In genomic region chr1:10178602-10179407, GRCh38 we compare ENCODE assay signal across 19 cellular contexts. TPM values are rescaled to one million over a fixed set of nuclear protein-coding genes. Genes with fewer than 3 reads are reported as not detected.
A peak's percentile ranks its signal among the peaks of the same experiment; 100 is the strongest.
DNase-seq lines count a peak whose midpoint lies in the region; ATAC-seq lines count a peak whose summit lies in the region.
"Had no signal": no experiment of that assay in that cellular context is flagged by ENCODE, and none has a peak within 500 bp of the region (broad histone marks: within the 10 kb centered on the region; RNA-seq: fewer than 3 reads in every experiment).

No MANE protein-coding gene starts in this region.

- no peaks in the 10 kb centered on the region for H3K27me3 Mint-ChIP-seq in memory B cell
- H3K27me3 Mint-ChIP-seq: activated T-helper 17 cell treated with anti-CD3 and anti-CD28 coated beads, Interleukin-2, amount 50 U/mL, for 72 hours; stimulated activated naive CD8-positive, alpha-beta T cell treated with anti-CD3 and anti-CD28 coated beads, Interleukin-15, amount 100 ng/mL, for 72 hours had no signal

- peak overlapping the region; percentile 56; the same call in 1 of the 2 replicates for H3K9ac ChIP-seq in HUES48 (ENCODE audit: low read depth, low read length)
- H3K9ac ChIP-seq in skeletal muscle tissue (ENCODE audit: low read depth in 1 of 3, low read length in 3 of 3), result peak overlapping the region in 2 of 3 donors; percentile 51 to 70

- DNase-seq in memory B cell (ENCODE audit: low spot score in 2 of 2), result no peak
- DNase-seq in CD1c-positive myeloid dendritic cell (ENCODE audit: extremely low spot score), result no peak
- no peak for DNase-seq in NCI-H510A (lab: John Stamatoyannopoulos, UW)
- DNase-seq: activated CD4-positive, CD25-positive, alpha-beta regulatory T cell treated with anti-CD3 and anti-CD28 coated beads, Interleukin-2, amount 50 U/mL, for 72 hours; NCI-H187 treated with DMSO at 0.1 percent for 48 hours; NCI-H526 treated with DMSO at 0.1 percent for 48 hours; OCI-M1; right cardiac atrium; stimulated activated naive CD8-positive, alpha-beta T cell treated with anti-CD3 and anti-CD28 coated beads, Interleukin-15, amount 100 ng/mL, for 72 hours had no signal

- H3K36me3 Mint-ChIP-seq in memory B cell, result peaks cover 29% of the 10 kb centered on the region

- H3K4me1 ChIP-seq in HUES48 (ENCODE audit: control insufficient read depth, insufficient read depth, low read length) (peaks cover 18% of the 10 kb centered on the region), ectodermal cell (ENCODE audit: control insufficient read depth, insufficient read depth, low read length) (peaks cover 35% of the 10 kb centered on the region), skeletal muscle tissue (ENCODE audit: control insufficient read depth in 3 of 3, insufficient read depth in 3 of 3, low read length in 3 of 3) (peaks cover 5 to 13% (median 5%) of the 10 kb centered on the region in 3 donors)
- H3K4me1 ChIP-seq: gastroesophageal sphincter, SJSA1 had no signal

- no peaks in the 10 kb centered on the region for H3K27me3 ChIP-seq in HUES48 (ENCODE audit: control insufficient read depth, insufficient read depth, low read length)
- no peaks in the 10 kb centered on the region for H3K27me3 ChIP-seq in ectodermal cell (ENCODE audit: control insufficient read depth, insufficient read depth, low read length, poor library complexity, severe bottlenecking)
- H3K27me3 ChIP-seq in skeletal muscle tissue (ENCODE audit: control insufficient read depth in 3 of 3, insufficient read depth in 3 of 3, low read length in 3 of 3), result no peaks in the 10 kb centered on the region
- H3K27me3 ChIP-seq: gastroesophageal sphincter, neutrophil, SJSA1 had no signal

- ATAC-seq in memory B cell (ENCODE audit: low read depth), result no peak
- no peak for ATAC-seq in GM21825 (IDR thresholded peaks at IDR 0.05; ENCODE audit: unreplicated experiment)
- no peak for ATAC-seq in GM19395 (IDR thresholded peaks at IDR 0.05; ENCODE audit: unreplicated experiment)
- ATAC-seq: activated T-helper 17 cell treated with anti-CD3 and anti-CD28 coated beads, Interleukin-2, amount 50 U/mL, for 72 hours; gastroesophageal sphincter; right cardiac atrium; stimulated activated naive CD8-positive, alpha-beta T cell treated with anti-CD3 and anti-CD28 coated beads, Interleukin-15, amount 100 ng/mL, for 72 hours had no signal

- no peak overlapping the region for H3K4me3 ChIP-seq in HUES48 (ENCODE audit: low read depth, low read length)
- H3K4me3 ChIP-seq in ectodermal cell (ENCODE audit: insufficient read depth, low read depth, low read length), result peak overlapping the region; percentile 21
- no peak overlapping the region for H3K4me3 ChIP-seq in skeletal muscle tissue (ENCODE audit: low read length in 3 of 3)
- H3K4me3 ChIP-seq: gastroesophageal sphincter, lung, SJSA1 had no signal

- peaks cover 7% of the 10 kb centered on the region for H3K9me3 Mint-ChIP-seq in memory B cell

- H3K27ac Mint-ChIP-seq in memory B cell, result peak overlapping the region; percentile 50
- H3K27ac Mint-ChIP-seq: activated T-helper 17 cell treated with anti-CD3 and anti-CD28 coated beads, Interleukin-2, amount 50 U/mL, for 72 hours; stimulated activated naive CD8-positive, alpha-beta T cell treated with anti-CD3 and anti-CD28 coated beads, Interleukin-15, amount 100 ng/mL, for 72 hours had no signal

- no peak overlapping the region for H3K4me3 Mint-ChIP-seq in memory B cell
- H3K4me3 Mint-ChIP-seq: activated T-helper 17 cell treated with anti-CD3 and anti-CD28 coated beads, Interleukin-2, amount 50 U/mL, for 72 hours; stimulated activated naive CD8-positive, alpha-beta T cell treated with anti-CD3 and anti-CD28 coated beads, Interleukin-15, amount 100 ng/mL, for 72 hours had no signal

- WGBS in ectodermal cell, 2 experiments, result 50 to 52% methylated on average over 22 of the region's 22 CpGs

- no peaks in the 10 kb centered on the region for H3K4me1 Mint-ChIP-seq in memory B cell

- H3K9me3 ChIP-seq in HUES48 (ENCODE audit: control insufficient read depth, insufficient read depth, low read length) (no peaks in the 10 kb centered on the region), ectodermal cell (ENCODE audit: control insufficient read depth, low read length) (no peaks in the 10 kb centered on the region), skeletal muscle tissue (ENCODE audit: control insufficient read depth in 3 of 3, low read length in 3 of 3) (no peaks in the 10 kb centered on the region)
- H3K9me3 ChIP-seq: gastroesophageal sphincter, neutrophil, SJSA1 had no signal

- H3K36me3 ChIP-seq in HUES48 (ENCODE audit: control insufficient read depth, insufficient read depth, low read length) (peaks cover 34% of the 10 kb centered on the region), ectodermal cell (ENCODE audit: control insufficient read depth, insufficient read depth, low read length) (peaks cover 13% of the 10 kb centered on the region), skeletal muscle tissue (ENCODE audit: control insufficient read depth in 3 of 3, insufficient read depth in 3 of 3, low read length in 3 of 3) (peaks cover 9 to 16% (median 14%) of the 10 kb centered on the region in 3 donors)

- H3K27ac ChIP-seq in HUES48 (ENCODE audit: low read depth, low read length), result peak overlapping the region; percentile 85
- H3K27ac ChIP-seq in ectodermal cell (ENCODE audit: insufficient read depth, low read depth, low read length, poor library complexity, severe bottlenecking), result peak overlapping the region; percentile 98
- H3K27ac ChIP-seq in skeletal muscle tissue (ENCODE audit: low read depth, low read length), result peak overlapping the region; percentile 59
- H3K27ac ChIP-seq: neutrophil, SJSA1 had no signal

RNA-seq across cellular contexts. Expression of gene KIF1B, which starts 31.6 kb away (rescaled TPM):
- 61.9 TPM for polyA plus RNA-seq in ectodermal cell (2013, experiment 1 of 4)
- 65.8 TPM for polyA plus RNA-seq in ectodermal cell (2013, experiment 2 of 4)
- polyA plus RNA-seq in ectodermal cell (2013, experiment 3 of 4), result 47.0 TPM
- 55.3 TPM for polyA plus RNA-seq in ectodermal cell (2013, experiment 4 of 4)
- 127 TPM for total RNA-seq in skeletal muscle tissue
